Comparison of ENCODE assay signal across 17 cellular contexts in the genomic region with DNA sequence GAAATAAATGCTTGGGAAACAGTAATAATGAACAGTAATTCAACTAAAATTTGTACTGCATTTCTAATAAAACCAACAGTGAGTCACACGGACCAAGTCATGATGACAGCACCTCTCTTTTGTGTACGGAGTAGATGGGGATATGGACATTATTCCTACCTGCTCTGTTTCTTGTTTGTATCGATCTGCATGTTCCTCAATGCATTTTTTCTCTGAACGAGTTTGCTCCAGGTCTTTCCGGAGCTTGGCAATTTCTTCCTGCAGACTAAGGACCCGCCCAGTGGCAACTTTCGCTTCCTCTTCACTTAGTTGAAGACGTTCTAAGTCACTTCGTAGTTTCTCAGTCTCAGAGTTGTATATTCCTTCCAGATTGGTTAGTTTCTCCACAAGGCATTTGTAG.
DNase-seq lines count a peak whose midpoint lies in the region; ATAC-seq and TF ChIP-seq lines count a peak whose summit lies in the region.
"Had no signal": no experiment of that assay in that cellular context is flagged by ENCODE, and none has a peak within 500 bp of the region (broad histone marks: within the 10 kb centered on the region; RNA-seq: fewer than 3 reads in every experiment).

No MANE protein-coding gene starts in this region.

- CTCF ChIA-PET in activated naive CD4-positive, alpha-beta T cell treated with anti-CD3 and anti-CD28 coated beads, Interleukin-2, amount 10 ng/mL, durations not matched to agents 7 days and 5 days (lab: Charles Lee) = interaction anchor here (0.6 kb wide), 1 partner anchor 168 kb away, joined by 3 read pairs; no protein-coding TSS in a partner anchor

- peaks cover 42% of the 10 kb centered on the region for H3K36me3 Mint-ChIP-seq in activated naive CD4-positive, alpha-beta T cell treated with anti-CD3 and anti-CD28 coated beads, Interleukin-2, amount 10 ng/mL, durations not matched to agents 7 days and 5 days

- no peak overlapping the region for H3K9ac ChIP-seq in colonic mucosa (ENCODE audit: low read depth in 2 of 2, low read length in 2 of 2)
- H3K9ac ChIP-seq: KMS-11 had no signal

- H3K4me1 Mint-ChIP-seq in activated naive CD4-positive, alpha-beta T cell treated with anti-CD3 and anti-CD28 coated beads, Interleukin-2, amount 10 ng/mL, durations not matched to agents 7 days and 5 days = no peaks in the 10 kb centered on the region
- H3K4me1 Mint-ChIP-seq: nephron had no signal

- no peak for TF ChIP-seq CTCF in colonic mucosa (IDR thresholded peaks at IDR 0.05)

- no peaks in the 10 kb centered on the region for H3K36me3 ChIP-seq in colonic mucosa

- H3K27ac ChIP-seq in colonic mucosa = no peak overlapping the region
- H3K27ac ChIP-seq: KMS-11, tibial nerve had no signal

- DNase-seq in Ammon's horn (ENCODE audit: low spot score) (peak; percentile 36), M059J (ENCODE audit: low read depth) (peak; percentile 41), colonic mucosa (peak; percentile 26), GOT3 (lab: John Stamatoyannopoulos, UW) (no peak), NCI-H1092 (lab: John Stamatoyannopoulos, UW) (no peak)
- no peak for DNase-seq in activated naive CD4-positive, alpha-beta T cell treated with anti-CD3 and anti-CD28 coated beads, Interleukin-2, amount 10 ng/mL, durations not matched to agents 7 days and 5 days
- DNase-seq: ACHN, activated T-cell treated with anti-CD3 and anti-CD28 coated beads for 4 hours, dermis blood vessel endothelial cell, kidney, NCI-H226, small intestine had no signal

- H3K27me3 ChIP-seq in colonic mucosa = no peaks in the 10 kb centered on the region
- H3K27me3 ChIP-seq: tibial nerve had no signal

- no peaks in the 10 kb centered on the region for H3K27me3 Mint-ChIP-seq in activated naive CD4-positive, alpha-beta T cell treated with anti-CD3 and anti-CD28 coated beads, Interleukin-2, amount 10 ng/mL, durations not matched to agents 7 days and 5 days

- H3K9me3 Mint-ChIP-seq in activated naive CD4-positive, alpha-beta T cell treated with anti-CD3 and anti-CD28 coated beads, Interleukin-2, amount 10 ng/mL, durations not matched to agents 7 days and 5 days = no peaks in the 10 kb centered on the region
- H3K9me3 Mint-ChIP-seq: nephron had no signal

- peak; percentile 73 for ATAC-seq in GM19463 (IDR thresholded peaks at IDR 0.05; ENCODE audit: unreplicated experiment)
- no peak for ATAC-seq in HG03457 (IDR thresholded peaks at IDR 0.05; ENCODE audit: unreplicated experiment)

- H3K27ac Mint-ChIP-seq in activated naive CD4-positive, alpha-beta T cell treated with anti-CD3 and anti-CD28 coated beads, Interleukin-2, amount 10 ng/mL, durations not matched to agents 7 days and 5 days = no peak overlapping the region
- H3K27ac Mint-ChIP-seq: nephron had no signal

- no peaks in the 10 kb centered on the region for H3K9me3 ChIP-seq in colonic mucosa

- intact Hi-C loops in colonic mucosa (cut with DNase I) = no loop called here

- no peak overlapping the region for H3K4me3 ChIP-seq in colonic mucosa
- H3K4me3 ChIP-seq: tibial nerve had no signal

- no peaks in the 10 kb centered on the region for H3K4me1 ChIP-seq in colonic mucosa
- H3K4me1 ChIP-seq: tibial nerve had no signal

- no peak overlapping the region for H3K4me3 Mint-ChIP-seq in activated naive CD4-positive, alpha-beta T cell treated with anti-CD3 and anti-CD28 coated beads, Interleukin-2, amount 10 ng/mL, durations not matched to agents 7 days and 5 days
- H3K4me3 Mint-ChIP-seq: nephron had no signal

Comparison
In these comparisons a context has a peak if more than half of its experiments do, and no peak if none do; other contexts are left out.
1. DNase-seq: peak in Ammon's horn (single experiment), M059J (single experiment) and colonic mucosa (single experiment); none in GOT3 (single experiment), activated naive CD4-positive, alpha-beta T cell treated with anti-CD3 and anti-CD28 coated beads, Interleukin-2, amount 10 ng/mL, durations not matched to agents 7 days and 5 days (single experiment) and NCI-H1092 (single experiment).